Comparison of ENCODE assay signal across 1 cellular context in genomic region chr1:213419369-213420030, GRCh38.
TF ChIP-seq lines count a peak whose summit lies in the region.

No MANE protein-coding gene starts in this region.

TF ChIP-seq in IMR-90, 13 proteins besides CTCF, POLR2A, EP300 and RAD21:
- TF ChIP-seq MXI1 (IDR thresholded peaks at IDR 0.05; ENCODE audit: borderline replicate concordance, low read depth, low read length), result no peak
- no peak for TF ChIP-seq RFX5 (IDR thresholded peaks at IDR 0.05; ENCODE audit: low read depth, low read length)
- TF ChIP-seq RCOR1 (IDR thresholded peaks at IDR 0.05; ENCODE audit: insufficient replicate concordance, low read length), result no peak
- no peak for TF ChIP-seq MAZ (IDR thresholded peaks at IDR 0.05; ENCODE audit: borderline replicate concordance, low read depth, low read length)
